ENCODE assay signal across 19 cellular contexts in genomic region chr7:19969859-19970493, GRCh38.
DNase-seq lines count a peak whose midpoint lies in the region; ATAC-seq, FAIRE-seq and TF ChIP-seq lines count a peak whose summit lies in the region.
"Had no signal": no experiment of that assay in that cellular context is flagged by ENCODE, and none has a peak within 500 bp of the region (broad histone marks: within the 10 kb centered on the region; RNA-seq: fewer than 3 reads in every experiment).

No MANE protein-coding gene starts in this region.

- H3K4me1 ChIP-seq in SJSA1 (replicated peaks) (peaks cover 21% of the 10 kb centered on the region), lower lobe of right lung (no peaks in the 10 kb centered on the region)
- H3K4me1 ChIP-seq: neural progenitor cell had no signal

- ATAC-seq in lower lobe of right lung (no peak), GM21447 (IDR thresholded peaks at IDR 0.05; ENCODE audit: unreplicated experiment) (no peak)

- DNase-seq in H54 (ENCODE audit: insufficient read length, low spot score) (peak; percentile 11), SJSA1 (ENCODE audit: low read depth in 1 of 2, low spot score in 2 of 2) (peak in 1 of 2 experiments; percentile 73), fibroblast of the aortic adventitia (ENCODE audit: low read depth) (peak; percentile 83), retinal pigment epithelial cell (ENCODE audit: low read depth) (peak; percentile 29), NCI-H82 treated with DMSO at 0.1 percent for 48 hours (lab: John Stamatoyannopoulos, UW; ENCODE audit: unreplicated experiment) (no peak), lower lobe of right lung (no peak)
- no peak for DNase-seq in activated effector memory CD4-positive, alpha-beta T cell treated with anti-CD3 and anti-CD28 coated beads, Interleukin-2, amount 50 U/mL, for 16 hours
- DNase-seq: activated gamma-delta T cell, COR-L47, H9, MM.1S, NCI-H2081 treated with DMSO at 0.1 percent for 48 hours, NCI-H748 treated with DMSO at 0.1 percent for 48 hours, SHP77 treated with DMSO at 0.1 percent for 48 hours, T1000 had no signal

- no peaks in the 10 kb centered on the region for H3K9me3 ChIP-seq in SJSA1 (replicated peaks)
- no peaks in the 10 kb centered on the region for H3K9me3 ChIP-seq in lower lobe of right lung

- H3K4me3 ChIP-seq in SJSA1 (no peak overlapping the region), fibroblast of the aortic adventitia (ENCODE audit: low read depth, low read length) (peak overlapping the region; percentile 13), retinal pigment epithelial cell (ENCODE audit: low read length) (no peak overlapping the region), lower lobe of right lung (no peak overlapping the region)
- H3K4me3 ChIP-seq: cardiac muscle cell, neural progenitor cell had no signal

- H3K36me3 ChIP-seq in SJSA1: no peaks in the 10 kb centered on the region
- no peaks in the 10 kb centered on the region for H3K36me3 ChIP-seq in lower lobe of right lung
- H3K36me3 ChIP-seq: cardiac muscle cell, neural progenitor cell had no signal

- H3K27me3 ChIP-seq in SJSA1 (replicated peaks) (no peaks in the 10 kb centered on the region), lower lobe of right lung (ENCODE audit: low read depth) (no peaks in the 10 kb centered on the region)
- H3K27me3 ChIP-seq: cardiac muscle cell, neural progenitor cell had no signal

- no peak for TF ChIP-seq CTCF in fibroblast of the aortic adventitia (IDR thresholded peaks at IDR 0.05; ENCODE audit: insufficient read depth, low read length)
- TF ChIP-seq CTCF in retinal pigment epithelial cell (conservative IDR thresholded peaks at IDR 0.05; ENCODE audit: low read depth, low read length): no peak
- no peak for TF ChIP-seq CTCF in lower lobe of right lung (IDR thresholded peaks at IDR 0.05)

- H3K27ac ChIP-seq in SJSA1 (peak overlapping the region; percentile 60), lower lobe of right lung (no peak overlapping the region)
- H3K27ac ChIP-seq: cardiac muscle cell, neural progenitor cell had no signal

- intact Hi-C loops in lower lobe of right lung (cut with DNase I): no loop called here

- TF ChIP-seq POLR2A in H54 (IDR thresholded peaks at IDR 0.05; ENCODE audit: low read depth, low read length): no peak

- peak; percentile 99 for FAIRE-seq in H54 (lab: Jason Lieb, UNC)
- FAIRE-seq: endometrium had no signal

Comparison
In these comparisons a context has a peak if more than half of its experiments do, and no peak if none do; other contexts are left out.
1. DNase-seq: peak in H54 (single experiment), fibroblast of the aortic adventitia (single experiment) and retinal pigment epithelial cell (single experiment); none in NCI-H82 treated with DMSO at 0.1 percent for 48 hours (single experiment), lower lobe of right lung (single experiment) and activated effector memory CD4-positive, alpha-beta T cell treated with anti-CD3 and anti-CD28 coated beads, Interleukin-2, amount 50 U/mL, for 16 hours (single experiment).